10 cellular contexts compared by ENCODE assay signal in genomic region chr1:66395202-66396061, GRCh38.
DNase-seq lines count a peak whose midpoint lies in the region; ATAC-seq and TF ChIP-seq lines count a peak whose summit lies in the region.
"Had no signal": no experiment of that assay in that cellular context is flagged by ENCODE, and none has a peak within 500 bp of the region (broad histone marks: within the 10 kb centered on the region; RNA-seq: fewer than 3 reads in every experiment).

No MANE protein-coding gene starts in this region.

- peak; percentile 17 for ATAC-seq in GM18498 (IDR thresholded peaks at IDR 0.05; ENCODE audit: unreplicated experiment)
- peak; percentile 3 for ATAC-seq in HG03060 (IDR thresholded peaks at IDR 0.05; ENCODE audit: low read depth, unreplicated experiment)

- H3K4me1 Mint-ChIP-seq in immature natural killer cell (no peaks in the 10 kb centered on the region), chondrocyte (ENCODE audit: low read depth) (peaks cover 13% of the 10 kb centered on the region)

- H3K4me1 ChIP-seq in neutrophil (ENCODE audit: control insufficient read depth in 1 of 2, insufficient read depth in 1 of 2, low read depth in 1 of 2, low read length in 1 of 2), result peaks cover 48 to 51% of the 10 kb centered on the region in 2 experiments

- no peak overlapping the region for H3K4me3 Mint-ChIP-seq in immature natural killer cell
- H3K4me3 Mint-ChIP-seq in chondrocyte (ENCODE audit: unreplicated experiment), result no peak overlapping the region

- H3K36me3 ChIP-seq in neutrophil, result no peaks in the 10 kb centered on the region
- H3K36me3 ChIP-seq in WERI-Rb-1, result no peaks in the 10 kb centered on the region

- H3K27me3 Mint-ChIP-seq in immature natural killer cell (ENCODE audit: low read depth in 3 of 3), result peaks cover 0 to 4% (median 0%) of the 10 kb centered on the region in 3 donors
- H3K27me3 Mint-ChIP-seq in chondrocyte (ENCODE audit: low read depth), result no peaks in the 10 kb centered on the region

- H3K36me3 Mint-ChIP-seq in immature natural killer cell (no peaks in the 10 kb centered on the region), chondrocyte (ENCODE audit: low read depth) (no peaks in the 10 kb centered on the region)

- TF ChIP-seq CTCF in cardiac fibroblast (IDR thresholded peaks at IDR 0.05; ENCODE audit: low read depth, low read length), result no peak
- no peak for TF ChIP-seq CTCF in neutrophil (IDR thresholded peaks at IDR 0.05)
- TF ChIP-seq CTCF in chondrocyte (IDR thresholded peaks at IDR 0.05), result no peak
- no peak for TF ChIP-seq CTCF in WERI-Rb-1 (IDR thresholded peaks at IDR 0.05; ENCODE audit: low read depth, low read length)

- H3K4me3 ChIP-seq in cardiac fibroblast (replicated peaks in 1 of 2; ENCODE audit: low read depth in 2 of 2, low read length in 2 of 2) (no peak overlapping the region), neutrophil (ENCODE audit: low read depth in 1 of 2, low read length in 1 of 2) (peak overlapping the region; percentile 22), WERI-Rb-1 (ENCODE audit: low read depth, low read length) (no peak overlapping the region)

- H3K27ac Mint-ChIP-seq in immature natural killer cell (no peak overlapping the region), chondrocyte (ENCODE audit: unreplicated experiment) (no peak overlapping the region)

- H3K27ac ChIP-seq in neutrophil, result peak overlapping the region; percentile 81
- no peak overlapping the region for H3K27ac ChIP-seq in WERI-Rb-1

- no peaks in the 10 kb centered on the region for H3K9me3 Mint-ChIP-seq in immature natural killer cell
- no peaks in the 10 kb centered on the region for H3K9me3 Mint-ChIP-seq in chondrocyte (ENCODE audit: low read depth)

- DNase-seq in cardiac fibroblast (ENCODE audit: low read depth in 2 of 2), result peak; percentile 33 to 70
- no peak for DNase-seq in immature natural killer cell
- no peak for DNase-seq in chondrocyte (ENCODE audit: low spot score)
- DNase-seq in iPS-NIHi7 (ENCODE audit: extremely low spot score), result no peak
- DNase-seq in WERI-Rb-1, result no peak
- DNase-seq: NCI-H2171 treated with DMSO at 0.1 percent for 48 hours, T-helper 2 cell had no signal

- H3K9me3 ChIP-seq in neutrophil (no peaks in the 10 kb centered on the region), WERI-Rb-1 (ENCODE audit: severe bottlenecking) (no peaks in the 10 kb centered on the region)

- H3K27me3 ChIP-seq in neutrophil (no peaks in the 10 kb centered on the region), WERI-Rb-1 (ENCODE audit: insufficient read depth, low read depth, severe bottlenecking) (no peaks in the 10 kb centered on the region)

Comparison
In these comparisons a context has a peak if more than half of its experiments do, and no peak if none do; other contexts are left out.
1. DNase-seq: peak in cardiac fibroblast (2 of 2); none in immature natural killer cell (0 of 3), chondrocyte (single experiment), iPS-NIHi7 (single experiment) and WERI-Rb-1 (single experiment).
2. H3K4me3 ChIP-seq: peak in neutrophil (2 of 2); none in cardiac fibroblast (0 of 2) and WERI-Rb-1 (single experiment).